Comparison of ENCODE assay signal across 34 cellular contexts in genomic region chr4:42821230-42821629, GRCh38.
"Had no signal": no experiment of that assay in that cellular context is flagged by ENCODE, and none has a peak within 500 bp of the region (broad histone marks: within the 10 kb centered on the region; RNA-seq: fewer than 3 reads in every experiment).

No MANE protein-coding gene starts in this region.

- H3K36me3 ChIP-seq: adrenal gland, ascending aorta, brain microvascular endothelial cell, breast epithelium, cardiac muscle cell had no signal

- H3K4me3 ChIP-seq: adrenal gland, ascending aorta, body of pancreas, breast epithelium, cardiac muscle cell had no signal

- H3K27me3 ChIP-seq: adrenal gland, ascending aorta, body of pancreas, brain microvascular endothelial cell, breast epithelium, cardiac muscle cell had no signal

- H3K4me1 ChIP-seq: adrenal gland, ascending aorta, breast epithelium had no signal

- ATAC-seq: activated naive CD4-positive, alpha-beta T cell treated with anti-CD3 and anti-CD28 coated beads, Interleukin-2, amount 50 U/mL, for 72 hours; activated naive CD8-positive, alpha-beta T cell treated with anti-CD3 and anti-CD28 coated beads, Interleukin-2, amount 50 U/mL, for 24 hours; activated T-cell treated with anti-CD3 and anti-CD28 coated beads, Interleukin-2, amount 50 U/mL, for 4 hours; activated T-cell treated with anti-CD3 and anti-CD28 coated beads, Interleukin-2, amount 50 U/mL, for 72 hours; activated T-helper 17 cell treated with anti-CD3 and anti-CD28 coated beads, Interleukin-2, amount 50 U/mL, for 72 hours; body of pancreas had no signal

- DNase-seq: activated effector memory CD4-positive, alpha-beta T cell treated with anti-CD3 and anti-CD28 coated beads, Interleukin-2, amount 50 U/mL, for 16 hours; activated effector memory CD4-positive, alpha-beta T cell treated with Interleukin-2 at 50 U/mL for 16 hours; activated gamma-delta T cell; activated gamma-delta T cell treated with Interleukin-2 at 50 U/mL for 16 hours; activated naive CD4-positive, alpha-beta T cell; activated naive CD4-positive, alpha-beta T cell treated with anti-CD3 and anti-CD28 coated beads for 36 hours; activated naive CD4-positive, alpha-beta T cell treated with anti-CD3 and anti-CD28 coated beads, Interleukin-2, amount 10 ng/mL, durations not matched to agents 7 days and 5 days; activated naive CD4-positive, alpha-beta T cell treated with anti-CD3 and anti-CD28 coated beads, Interleukin-2, amount 50 U/mL, for 16 hours; activated naive CD4-positive, alpha-beta T cell treated with Interleukin-2 at 50 U/mL for 16 hours; activated naive CD8-positive, alpha-beta T cell treated with anti-CD3 and anti-CD28 coated beads for 36 hours; activated naive CD8-positive, alpha-beta T cell treated with anti-CD3 and anti-CD28 coated beads, Interleukin-2, amount 10 ng/mL, durations not matched to agents 7 days and 5 days; activated naive CD8-positive, alpha-beta T cell treated with anti-CD3 and anti-CD28 coated beads, Interleukin-2, amount 50 U/mL, for 24 hours; activated T-cell treated with anti-CD3 and anti-CD28 coated beads, Interleukin-2, amount 50 U/mL, for 1 hour; activated T-cell treated with anti-CD3 and anti-CD28 coated beads, Interleukin-2, amount 50 U/mL, for 24 hours; activated T-cell treated with anti-CD3 and anti-CD28 coated beads, Interleukin-2, amount 50 U/mL, for 4 hours; activated T-cell treated with anti-CD3 and anti-CD28 coated beads, Interleukin-2, amount 50 U/mL, for 48 hours; activated T-cell treated with anti-CD3 and anti-CD28 coated beads, Interleukin-2, amount 50 U/mL, for 72 hours; adrenal gland; amniotic stem cell; amygdala; anterior cingulate cortex; aorta; body of pancreas; brain microvascular endothelial cell; caudate nucleus; central memory CD4-positive, alpha-beta T cell; cerebellar nuclear complex had no signal

- H3K9me3 ChIP-seq: adrenal gland, ascending aorta, body of pancreas, breast epithelium had no signal

- H3K27ac ChIP-seq: adrenal gland, ascending aorta, body of pancreas, brain microvascular endothelial cell, breast epithelium, cardiac muscle cell had no signal

- FAIRE-seq: astrocyte, bronchial epithelial cell had no signal
